Comparison of ENCODE assay signal across 8 cellular contexts in the genomic region with DNA sequence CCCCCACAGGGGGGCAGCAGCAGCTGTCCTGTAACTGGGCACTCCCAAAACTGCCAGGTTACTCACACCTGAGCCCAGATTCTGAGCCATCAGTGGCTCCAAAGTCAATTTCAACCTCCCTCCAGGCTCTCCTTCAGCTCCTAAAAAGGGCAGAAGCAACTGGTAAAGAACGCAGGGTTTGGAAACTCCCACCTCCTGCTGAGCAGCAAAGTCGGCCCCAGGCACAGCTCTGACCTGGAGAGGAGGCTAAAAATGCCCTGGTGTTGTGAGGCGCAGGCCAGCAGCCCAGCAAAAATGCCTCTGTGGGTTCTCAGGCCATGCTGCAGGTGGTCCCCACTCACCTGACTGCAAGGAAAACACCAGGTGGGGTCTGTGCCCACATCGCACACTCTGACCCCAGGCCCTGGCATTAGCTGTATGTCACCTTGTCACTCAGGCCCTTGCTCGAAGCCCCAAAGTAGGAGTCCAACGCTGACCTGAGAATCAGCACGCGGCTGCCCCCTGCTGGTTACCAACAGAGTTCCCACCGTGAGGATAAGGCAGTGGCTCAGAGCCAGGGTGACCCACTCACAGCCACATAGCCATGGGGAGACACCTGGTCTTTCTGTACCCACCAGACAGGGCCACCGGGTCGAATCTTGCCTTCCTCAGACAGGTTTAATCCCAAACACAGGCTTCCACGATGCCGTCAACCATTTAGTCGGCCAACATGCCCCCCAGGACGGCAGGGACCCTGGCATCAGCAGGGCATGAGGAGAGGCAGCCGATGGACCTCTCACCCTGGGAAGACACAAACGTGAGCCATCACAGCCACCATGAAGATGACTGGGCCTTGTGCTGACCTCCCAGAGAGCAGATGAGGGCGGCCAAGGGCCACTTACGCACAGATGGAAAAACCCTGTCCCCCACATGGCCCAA. TPM values are rescaled to one million over a fixed set of nuclear protein-coding genes. Genes with fewer than 3 reads are reported as not detected.
A peak's percentile ranks its signal among the peaks of the same experiment; 100 is the strongest.
DNase-seq lines count a peak whose midpoint lies in the region; ATAC-seq and TF ChIP-seq lines count a peak whose summit lies in the region.

No MANE protein-coding gene starts in this region.

- peak; percentile 51 for ATAC-seq in GM21529 (IDR thresholded peaks at IDR 0.05; ENCODE audit: unreplicated experiment)
- ATAC-seq in Panc1 = peak; percentile 67
- ATAC-seq in omental fat pad (ENCODE audit: low FRiP score) = peak; percentile 41
- no peak for ATAC-seq in HG03457 (IDR thresholded peaks at IDR 0.05; ENCODE audit: unreplicated experiment)

- H3K4me3 ChIP-seq in AG09309 (ENCODE audit: control insufficient read depth, low read depth, low read length) = no peak overlapping the region
- H3K4me3 ChIP-seq in Panc1 (ENCODE audit: low read depth in 2 of 2, low read length in 2 of 2) = no peak overlapping the region
- H3K4me3 ChIP-seq in fibroblast of pulmonary artery (replicated peaks; ENCODE audit: low read depth, low read length) = no peak overlapping the region
- H3K4me3 ChIP-seq in thyroid gland (replicated peaks in 1 of 3) = no peak overlapping the region

- DNase-seq in AG09309 (ENCODE audit: low read depth) = no peak
- DNase-seq in Panc1 (ENCODE audit: low read depth, low spot score) = no peak
- peak; percentile 48 to 49 for DNase-seq in activated T-helper 1 cell treated with anti-CD3 and anti-CD28 coated beads, Interleukin-2, amount 50 U/mL, for 16 hours (ENCODE audit: low read depth in 1 of 2, low spot score in 1 of 2)
- DNase-seq in fibroblast of pulmonary artery (ENCODE audit: low read depth) = peak; percentile 71
- peak; percentile 60 for DNase-seq in omental fat pad (ENCODE audit: low spot score)
- peak; percentile 55 to 73 for DNase-seq in thyroid gland

- H3K27me3 ChIP-seq in Panc1 (ENCODE audit: control insufficient read depth, insufficient read depth, low read length) (no peaks in the 10 kb centered on the region), thyroid gland (no peaks in the 10 kb centered on the region)

- no peaks in the 10 kb centered on the region for H3K4me1 ChIP-seq in Panc1 (ENCODE audit: control insufficient read depth, insufficient read depth, low read length)
- H3K4me1 ChIP-seq in thyroid gland = no peaks in the 10 kb centered on the region

- TF ChIP-seq CTCF in AG09309 (IDR thresholded peaks at IDR 0.05; ENCODE audit: control insufficient read depth, insufficient read depth, low read depth, low read length, missing control alignments) = peak; percentile 84
- peak; percentile 88 for TF ChIP-seq CTCF in Panc1 (IDR thresholded peaks at IDR 0.05)
- peak; percentile 83 for TF ChIP-seq CTCF in fibroblast of pulmonary artery (IDR thresholded peaks at IDR 0.05; ENCODE audit: low read length, missing control alignments)
- peak in 1 of 3 donors; percentile 61 for TF ChIP-seq CTCF in omental fat pad (IDR thresholded peaks at IDR 0.05)
- TF ChIP-seq CTCF in thyroid gland (IDR thresholded peaks at IDR 0.05) = peak; percentile 39 to 78 (median 62)

- POLR2A ChIA-PET in Panc1 (lab: Charles Lee) = no interaction called here

- H3K9me3 ChIP-seq in Panc1 (ENCODE audit: control insufficient read depth, insufficient read depth, low read depth, low read length) (no peaks in the 10 kb centered on the region), thyroid gland (no peaks in the 10 kb centered on the region)

- CTCF ChIA-PET in Panc1 (lab: Charles Lee) = no interaction called here

- BruUV-seq in Panc1 (replicated peaks; lab: Mats Ljungman, UMichigan) = no TSS peak

- TF ChIP-seq POLR2A in thyroid gland (IDR thresholded peaks at IDR 0.05) = no peak

- H3K27ac ChIP-seq in Panc1 (ENCODE audit: low read length) (no peak overlapping the region), thyroid gland (peak overlapping the region in 1 of 3 donors; percentile 33)

- WGBS in thyroid gland, 2 donors = 73 to 78% methylated on average over 8 to 10 of the region's 19 CpGs

- in situ Hi-C loops in Panc1 (cut with HindIII; ENCODE audit: low pct_unique_long_range_greater_than_20kb, low sequenced_read_pairs) = no loop called here

- intact Hi-C loops in Panc1 (cut with micrococcal nuclease; ENCODE audit: unreplicated experiment) (no loop called here), thyroid gland (cut with DNase I) (no loop called here)

- no peaks in the 10 kb centered on the region; the same call in 1 of the 2 replicates for H3K36me3 ChIP-seq in Panc1 (ENCODE audit: control insufficient read depth, insufficient read depth, low read length)
- H3K36me3 ChIP-seq in thyroid gland = peaks cover 27 to 31% of the 10 kb centered on the region in 2 donors

RNA-seq across cellular contexts. Expression of gene POLR3H, which starts 11.1 kb away (rescaled TPM):
- total RNA-seq in Panc1 (2021; ENCODE audit: unreplicated experiment) (46.6 TPM), omental fat pad (10 to 100 TPM; 17.0 to 37.7 (median 22.3) TPM), thyroid gland (10 to 100 TPM; 20.6 to 27.3 (median 25.3) TPM)
- 52.3 TPM for polyA plus RNA-seq in Panc1 (2012; ENCODE audit: insufficient read length)

RNA-seq across cellular contexts. Expression of gene CSDC2, which starts 27.6 kb away (rescaled TPM):
- total RNA-seq in Panc1 (2021; ENCODE audit: unreplicated experiment) (1.5 TPM), omental fat pad (1 to 10 TPM in 3 of 4 donors, under 1 TPM in 1; 0.32 to 7.8 (median 4.9) TPM), thyroid gland (1 to 10 TPM in 2 of 4 donors, under 1 TPM in 2; 0.54 to 1.2 (median 0.97) TPM)
- 1.6 TPM for polyA plus RNA-seq in Panc1 (2012; ENCODE audit: insufficient read length)

RNA-seq across cellular contexts. Expression of gene PMM1, which starts 56.5 kb away (rescaled TPM):
- total RNA-seq in Panc1 (2021; ENCODE audit: unreplicated experiment) (30.5 TPM), omental fat pad (100 to 1,000 TPM in 1 of 4 donors, 10 to 100 TPM in 3; 39.3 to 168 (median 73.1) TPM), thyroid gland (10 to 100 TPM; 17.7 to 26.1 (median 23.8) TPM)
- polyA plus RNA-seq in Panc1 (2012; ENCODE audit: insufficient read length) = 32.9 TPM

Comparison
In these comparisons a context has a peak if more than half of its experiments do, and no peak if none do; other contexts are left out.
1. DNase-seq: peak in activated T-helper 1 cell treated with anti-CD3 and anti-CD28 coated beads, Interleukin-2, amount 50 U/mL, for 16 hours (2 of 2), fibroblast of pulmonary artery (single experiment), omental fat pad (single experiment) and thyroid gland (2 of 2); none in AG09309 (single experiment) and Panc1 (single experiment).